Comparison of ENCODE assay signal across 14 cellular contexts in the genomic region with DNA sequence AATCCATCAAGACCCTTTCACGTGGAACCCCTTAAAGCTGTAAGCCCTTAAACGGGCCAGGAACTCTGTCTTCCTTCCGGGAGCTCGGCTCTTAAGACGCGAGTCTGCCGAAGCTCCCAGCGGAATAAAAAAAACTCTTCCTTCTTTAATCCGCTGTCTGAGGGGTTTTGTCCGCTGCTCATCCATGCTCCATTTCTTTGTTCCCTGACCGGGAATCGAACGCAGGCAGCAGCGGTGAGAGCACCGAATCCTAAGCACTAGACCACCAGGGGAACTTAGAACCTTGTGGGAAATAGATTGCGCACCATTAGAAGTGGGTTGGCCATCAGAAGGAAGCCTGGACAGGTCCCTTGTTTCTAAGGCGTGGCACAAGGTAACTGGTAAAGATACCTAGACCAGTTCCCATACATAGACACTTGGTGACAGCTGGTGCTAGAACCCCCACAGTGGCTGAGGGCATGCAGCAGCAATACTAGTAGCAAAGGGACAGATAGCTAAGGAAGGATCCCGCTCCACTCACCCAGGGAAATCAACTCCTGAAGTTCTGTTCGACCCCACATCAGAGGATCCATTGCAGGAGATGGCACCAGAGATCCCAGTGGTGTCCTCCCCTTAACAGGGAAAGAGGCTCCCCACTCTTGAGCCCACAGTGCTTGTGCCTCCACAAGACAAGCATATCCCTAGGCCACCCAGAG. TPM values are rescaled to one million over a fixed set of nuclear protein-coding genes. Genes with fewer than 3 reads are reported as not detected.
DNase-seq lines count a peak whose midpoint lies in the region; ATAC-seq and TF ChIP-seq lines count a peak whose summit lies in the region.
"Had no signal": no experiment of that assay in that cellular context is flagged by ENCODE, and none has a peak within 500 bp of the region (broad histone marks: within the 10 kb centered on the region; RNA-seq: fewer than 3 reads in every experiment).

No MANE protein-coding gene starts in this region.

- DNase-seq in A673 (ENCODE audit: low spot score) (peak; percentile 41), iris pigment epithelial cell (ENCODE audit: low read depth) (peak; percentile 5), SHP77 treated with DMSO at 0.1 percent for 48 hours (lab: John Stamatoyannopoulos, UW) (no peak), ACHN (no peak), MV-4-11 (lab: John Stamatoyannopoulos, UW) (no peak)
- DNase-seq in CD4-positive, alpha-beta T cell: peak in 1 of 10 experiments; percentile 18
- no peak for DNase-seq in activated CD4-positive, alpha-beta memory T cell treated with anti-CD3 and anti-CD28 coated beads, Interleukin-2, amount 10 ng/mL, durations not matched to agents 7 days and 5 days
- DNase-seq: activated CD4-positive, alpha-beta T cell treated with anti-CD3 and anti-CD28 coated beads for 48 hours; COR-L47; cortex of kidney; islet precursor cell; NCI-H187 treated with DMSO at 0.1 percent for 48 hours had no signal

- ATAC-seq in CD4-positive, alpha-beta T cell (ENCODE audit: poor library complexity): no peak

- H3K27ac ChIP-seq in A673 (ENCODE audit: low read depth, low read length, poor library complexity, severe bottlenecking): no peak overlapping the region
- H3K27ac ChIP-seq in CD4-positive, alpha-beta T cell (ENCODE audit: low read depth, low read length): no peak overlapping the region
- H3K27ac ChIP-seq: KMS-11 had no signal

- H3K4me1 Mint-ChIP-seq in CD4-positive, alpha-beta T cell (ENCODE audit: low read depth): peaks cover 35% of the 10 kb centered on the region
- H3K4me1 Mint-ChIP-seq in activated CD4-positive, alpha-beta memory T cell treated with anti-CD3 and anti-CD28 coated beads, Interleukin-2, amount 10 ng/mL, durations not matched to agents 7 days and 5 days: peaks cover 30% of the 10 kb centered on the region

- peaks cover 56% of the 10 kb centered on the region for H3K27me3 ChIP-seq in A673 (replicated peaks; ENCODE audit: insufficient read depth, low read depth, low read length, poor library complexity)
- H3K27me3 ChIP-seq in CD4-positive, alpha-beta T cell (ENCODE audit: control insufficient read depth, insufficient read depth, low read length): no peaks in the 10 kb centered on the region

- POLR2A ChIA-PET in A673 (lab: Charles Lee; ENCODE audit: low non-redundant PET): no interaction called here
- POLR2A ChIA-PET in CD4-positive, alpha-beta T cell (lab: Charles Lee): interaction anchor here (0.6 to 5.7 kb wide), 6 partner anchors 9 to 373 kb away, joined by 3 to 37 read pairs (median 16); no protein-coding TSS in a partner anchor
- POLR2A ChIA-PET in activated CD4-positive, alpha-beta memory T cell treated with anti-CD3 and anti-CD28 coated beads, Interleukin-2, amount 10 ng/mL, durations not matched to agents 7 days and 5 days (lab: Charles Lee): no interaction called here

- no peaks in the 10 kb centered on the region for H3K36me3 ChIP-seq in A673 (ENCODE audit: insufficient read depth, low read length, poor library complexity, severe bottlenecking)
- H3K36me3 ChIP-seq: suprapubic skin had no signal

- no peaks in the 10 kb centered on the region for H3K27me3 Mint-ChIP-seq in CD4-positive, alpha-beta T cell
- peaks cover 20% of the 10 kb centered on the region for H3K27me3 Mint-ChIP-seq in activated CD4-positive, alpha-beta memory T cell treated with anti-CD3 and anti-CD28 coated beads, Interleukin-2, amount 10 ng/mL, durations not matched to agents 7 days and 5 days

- TF ChIP-seq CTCF in A673 (conservative IDR thresholded peaks at IDR 0.05; ENCODE audit: low read depth, low read length): no peak
- TF ChIP-seq CTCF in CD4-positive, alpha-beta T cell (IDR thresholded peaks at IDR 0.05): no peak

- peak overlapping the region; percentile 98 for H3K27ac Mint-ChIP-seq in CD4-positive, alpha-beta T cell
- peak overlapping the region; percentile 12 for H3K27ac Mint-ChIP-seq in activated CD4-positive, alpha-beta memory T cell treated with anti-CD3 and anti-CD28 coated beads, Interleukin-2, amount 10 ng/mL, durations not matched to agents 7 days and 5 days

- in situ Hi-C loops in ACHN (cut with HindIII; ENCODE audit: low pct_ligation_motif_present, low pct_unique_long_range_greater_than_20kb, low sequenced_read_pairs): no loop called here

- no peak overlapping the region for H3K4me3 ChIP-seq in A673 (ENCODE audit: low read depth, low read length, poor library complexity, severe bottlenecking)

- H3K4me3 Mint-ChIP-seq in CD4-positive, alpha-beta T cell: peak overlapping the region; percentile 88
- peak overlapping the region; percentile 68 for H3K4me3 Mint-ChIP-seq in activated CD4-positive, alpha-beta memory T cell treated with anti-CD3 and anti-CD28 coated beads, Interleukin-2, amount 10 ng/mL, durations not matched to agents 7 days and 5 days

- CTCF ChIA-PET in A673 (lab: Charles Lee): no interaction called here
- CTCF ChIA-PET in CD4-positive, alpha-beta T cell (lab: Charles Lee): interaction anchor here (1.0 kb wide), 1 partner anchor 9 kb away, joined by 3 read pairs; no protein-coding TSS in a partner anchor
- CTCF ChIA-PET in activated CD4-positive, alpha-beta memory T cell treated with anti-CD3 and anti-CD28 coated beads, Interleukin-2, amount 10 ng/mL, durations not matched to agents 7 days and 5 days (lab: Charles Lee): no interaction called here

- H3K9me3 ChIP-seq in A673 (ENCODE audit: low read depth, low read length, poor library complexity, severe bottlenecking): no peaks in the 10 kb centered on the region
- H3K9me3 ChIP-seq in CD4-positive, alpha-beta T cell (ENCODE audit: control insufficient read depth, low read length): no peaks in the 10 kb centered on the region
- H3K9me3 ChIP-seq: suprapubic skin had no signal

- peaks cover 35% of the 10 kb centered on the region for H3K36me3 Mint-ChIP-seq in CD4-positive, alpha-beta T cell (ENCODE audit: low read depth)
- peaks cover 22% of the 10 kb centered on the region for H3K36me3 Mint-ChIP-seq in activated CD4-positive, alpha-beta memory T cell treated with anti-CD3 and anti-CD28 coated beads, Interleukin-2, amount 10 ng/mL, durations not matched to agents 7 days and 5 days (ENCODE audit: low read depth)

- H3K9me3 Mint-ChIP-seq in CD4-positive, alpha-beta T cell: peaks cover 12% of the 10 kb centered on the region
- H3K9me3 Mint-ChIP-seq in activated CD4-positive, alpha-beta memory T cell treated with anti-CD3 and anti-CD28 coated beads, Interleukin-2, amount 10 ng/mL, durations not matched to agents 7 days and 5 days: peaks cover 1% of the 10 kb centered on the region

- peaks cover 4% of the 10 kb centered on the region for H3K4me1 ChIP-seq in A673 (ENCODE audit: insufficient read depth, low read length, poor library complexity, severe bottlenecking)

- intact Hi-C loops in A673 (cut with micrococcal nuclease; ENCODE audit: unreplicated experiment): no loop called here
- intact Hi-C loops in CD4-positive, alpha-beta T cell (cut with DNase I, micrococcal nuclease): loop anchor here (5.0 kb wide), 2 partner anchors 99 to 104 kb away; no protein-coding TSS in a partner anchor

- no TSS peak for BruUV-seq in A673 (replicated peaks; lab: Mats Ljungman, UMichigan)

RNA-seq across cellular contexts. Expression of gene RGCC, which starts 1.5 kb away (rescaled TPM):
- total RNA-seq in A673 (2021): not detected in 2 replicates
- total RNA-seq in CD4-positive, alpha-beta T cell: 100 to 1,000 TPM; 752 to 758 TPM
- 10 to 100 TPM; 58.0 to 62.4 TPM for total RNA-seq in activated CD4-positive, alpha-beta memory T cell treated with anti-CD3 and anti-CD28 coated beads, Interleukin-2, amount 10 ng/mL, durations not matched to agents 7 days and 5 days

Comparison
In these comparisons a context has a peak if more than half of its experiments do, and no peak if none do; other contexts are left out.
1. DNase-seq: peak in A673 (single experiment) and iris pigment epithelial cell (single experiment); none in activated CD4-positive, alpha-beta memory T cell treated with anti-CD3 and anti-CD28 coated beads, Interleukin-2, amount 10 ng/mL, durations not matched to agents 7 days and 5 days (single experiment), SHP77 treated with DMSO at 0.1 percent for 48 hours (single experiment), ACHN (single experiment) and MV-4-11 (single experiment).
2. RNA of gene RGCC, which starts 1.5 kb away (total RNA-seq): 752 to 758 TPM in CD4-positive, alpha-beta T cell and 58.0 to 62.4 TPM in activated CD4-positive, alpha-beta memory T cell treated with anti-CD3 and anti-CD28 coated beads, Interleukin-2, amount 10 ng/mL, durations not matched to agents 7 days and 5 days; not detected in A673; every median in the first group is over 10 times any median in the second.